Comparison of ENCODE assay signal across 1 cellular context in genomic region chr9:131613346-131613745, GRCh38.
TF ChIP-seq lines count a peak whose summit lies in the region.

No MANE protein-coding gene starts in this region.

TF ChIP-seq in GM12878, 131 proteins besides CTCF, POLR2A, EP300 and RAD21:
- TF ChIP-seq TARDBP (IDR thresholded peaks at IDR 0.05; ENCODE audit: borderline replicate concordance) (no peak), ASH2L (IDR thresholded peaks at IDR 0.05; ENCODE audit: borderline replicate concordance, low read depth) (no peak), JUND (IDR thresholded peaks at IDR 0.05; ENCODE audit: low read depth, low read length) (no peak), CBX3 (IDR thresholded peaks at IDR 0.05; ENCODE audit: borderline replicate concordance, low read depth) (no peak), BACH1 (IDR thresholded peaks at IDR 0.05; ENCODE audit: borderline replicate concordance) (no peak), EED (IDR thresholded peaks at IDR 0.05; ENCODE audit: low read depth) (no peak), MTA2 (IDR thresholded peaks at IDR 0.05; ENCODE audit: low read depth) (no peak), IRF5 (IDR thresholded peaks at IDR 0.05; ENCODE audit: borderline replicate concordance) (no peak), BHLHE40 (IDR thresholded peaks at IDR 0.05; ENCODE audit: borderline replicate concordance in 1 of 2, low read depth in 2 of 2, low read length in 1 of 2) (no peak)
- TF ChIP-seq, protein P1, sequence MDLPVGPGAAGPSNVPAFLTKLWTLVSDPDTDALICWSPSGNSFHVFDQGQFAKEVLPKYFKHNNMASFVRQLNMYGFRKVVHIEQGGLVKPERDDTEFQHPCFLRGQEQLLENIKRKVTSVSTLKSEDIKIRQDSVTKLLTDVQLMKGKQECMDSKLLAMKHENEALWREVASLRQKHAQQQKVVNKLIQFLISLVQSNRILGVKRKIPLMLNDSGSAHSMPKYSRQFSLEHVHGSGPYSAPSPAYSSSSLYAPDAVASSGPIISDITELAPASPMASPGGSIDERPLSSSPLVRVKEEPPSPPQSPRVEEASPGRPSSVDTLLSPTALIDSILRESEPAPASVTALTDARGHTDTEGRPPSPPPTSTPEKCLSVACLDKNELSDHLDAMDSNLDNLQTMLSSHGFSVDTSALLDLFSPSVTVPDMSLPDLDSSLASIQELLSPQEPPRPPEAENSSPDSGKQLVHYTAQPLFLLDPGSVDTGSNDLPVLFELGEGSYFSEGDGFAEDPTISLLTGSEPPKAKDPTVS (IDR thresholded peaks at IDR 0.05; ENCODE audit: low read depth, low read length), result no peak
- TF ChIP-seq, protein P2, sequence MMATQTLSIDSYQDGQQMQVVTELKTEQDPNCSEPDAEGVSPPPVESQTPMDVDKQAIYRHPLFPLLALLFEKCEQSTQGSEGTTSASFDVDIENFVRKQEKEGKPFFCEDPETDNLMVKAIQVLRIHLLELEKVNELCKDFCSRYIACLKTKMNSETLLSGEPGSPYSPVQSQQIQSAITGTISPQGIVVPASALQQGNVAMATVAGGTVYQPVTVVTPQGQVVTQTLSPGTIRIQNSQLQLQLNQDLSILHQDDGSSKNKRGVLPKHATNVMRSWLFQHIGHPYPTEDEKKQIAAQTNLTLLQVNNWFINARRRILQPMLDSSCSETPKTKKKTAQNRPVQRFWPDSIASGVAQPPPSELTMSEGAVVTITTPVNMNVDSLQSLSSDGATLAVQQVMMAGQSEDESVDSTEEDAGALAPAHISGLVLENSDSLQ (IDR thresholded peaks at IDR 0.05), result no peak
- TF ChIP-seq, protein P3, sequence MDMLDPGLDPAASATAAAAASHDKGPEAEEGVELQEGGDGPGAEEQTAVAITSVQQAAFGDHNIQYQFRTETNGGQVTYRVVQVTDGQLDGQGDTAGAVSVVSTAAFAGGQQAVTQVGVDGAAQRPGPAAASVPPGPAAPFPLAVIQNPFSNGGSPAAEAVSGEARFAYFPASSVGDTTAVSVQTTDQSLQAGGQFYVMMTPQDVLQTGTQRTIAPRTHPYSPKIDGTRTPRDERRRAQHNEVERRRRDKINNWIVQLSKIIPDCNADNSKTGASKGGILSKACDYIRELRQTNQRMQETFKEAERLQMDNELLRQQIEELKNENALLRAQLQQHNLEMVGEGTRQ (IDR thresholded peaks at IDR 0.05; ENCODE audit: borderline replicate concordance, low read depth, low read length), result no peak
